2 cellular contexts compared by ENCODE assay signal in the genomic region with DNA sequence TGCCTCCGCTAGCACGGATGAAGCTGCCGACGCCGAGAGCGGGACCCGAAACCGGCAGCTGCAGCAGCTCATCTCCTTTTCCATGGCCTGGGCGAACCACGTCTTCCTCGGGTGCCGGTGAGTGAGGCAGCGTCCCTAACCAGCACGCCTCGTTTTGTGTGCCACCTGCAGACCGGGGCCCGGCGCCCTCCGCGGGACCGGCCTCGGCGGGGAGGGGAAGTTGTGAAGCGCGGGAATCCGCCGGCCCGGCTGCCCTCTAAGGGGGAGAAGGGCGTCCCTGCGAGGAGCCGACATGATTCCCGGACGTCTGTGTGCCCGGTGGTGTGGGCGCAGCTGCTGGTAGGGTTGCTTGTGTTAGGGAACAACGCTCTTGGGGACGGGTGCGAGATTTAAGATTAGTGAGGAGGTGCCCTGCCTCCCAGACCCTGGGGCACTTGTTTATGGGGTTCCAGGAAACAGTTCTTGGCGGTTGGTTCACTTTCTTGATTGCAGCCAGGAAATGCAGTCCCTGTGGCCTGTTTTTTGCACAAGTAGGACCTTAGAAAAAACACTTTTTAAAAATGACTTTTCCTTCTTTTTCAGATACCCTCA.
TF ChIP-seq lines count a peak whose summit lies in the region.

No MANE protein-coding gene starts in this region.

TF ChIP-seq in HCT116, 20 proteins besides CTCF, POLR2A, EP300 and RAD21:
- TF ChIP-seq ZFX (IDR thresholded peaks at IDR 0.05) (peak; percentile 68), SRF (IDR thresholded peaks at IDR 0.05; ENCODE audit: low read depth) (no peak)

TF ChIP-seq in K562, 482 proteins besides CTCF, POLR2A, EP300 and RAD21 (continued from another document and continues in another):
- TF ChIP-seq ZNF121 (CRISPR knock-in tag; conservative IDR thresholded peaks at IDR 0.05) (no peak), CBX2 (IDR thresholded peaks at IDR 0.05; ENCODE audit: insufficient read depth, low read length, poor library complexity, severe bottlenecking) (no peak), MAZ (CRISPR knock-in tag; conservative IDR thresholded peaks at IDR 0.05 in 1 of 2, IDR thresholded peaks at IDR 0.05 in 1 of 2) (peak in 1 of 2 experiments; percentile 15; a peak in 1 of 4 replicates), POU5F1 (IDR thresholded peaks at IDR 0.05; ENCODE audit: borderline replicate concordance, low read depth, low read length, partially characterized antibody) (no peak), LCOR (CRISPR knock-in tag; IDR thresholded peaks at IDR 0.05) (0 out of 2 replicates have a peak, but pooled peaks have one; percentile 26), GATA2 (CRISPR knock-in tag; IDR thresholded peaks at IDR 0.05) (0 out of 2 replicates have a peak, but pooled peaks have one; percentile 46), ZNF212 (CRISPR knock-in tag; IDR thresholded peaks at IDR 0.05) (no peak), ZBTB1 (CRISPR knock-in tag; IDR thresholded peaks at IDR 0.05; ENCODE audit: borderline replicate concordance, low read depth) (no peak), ZNF134 (CRISPR knock-in tag; conservative IDR thresholded peaks at IDR 0.05) (no peak), ADNP (tag; IDR thresholded peaks at IDR 0.05) (no peak), XRCC3 (IDR thresholded peaks at IDR 0.05) (no peak), RBFOX2 (IDR thresholded peaks at IDR 0.05; ENCODE audit: low read depth, low read length) (no peak), ETV5 (CRISPR knock-in tag; IDR thresholded peaks at IDR 0.05; ENCODE audit: low read depth) (peak; percentile 69; the same call in 1 of the 2 replicates), ZNF41 (CRISPR knock-in tag; conservative IDR thresholded peaks at IDR 0.05) (no peak), BRD9 (IDR thresholded peaks at IDR 0.05; ENCODE audit: low read depth, partially characterized antibody) (no peak), ARID1B (IDR thresholded peaks at IDR 0.05) (no peak), MTF1 (CRISPR knock-in tag; IDR thresholded peaks at IDR 0.05; ENCODE audit: borderline replicate concordance) (no peak), TCF3 (CRISPR knock-in tag; IDR thresholded peaks at IDR 0.05) (0 out of 2 replicates have a peak, but pooled peaks have one; percentile 4), KDM1A (IDR thresholded peaks at IDR 0.05) (no peak), KLF10 (CRISPR knock-in tag; IDR thresholded peaks at IDR 0.05) (no peak), HLTF (IDR thresholded peaks at IDR 0.05) (no peak)
- TF ChIP-seq, protein P1, sequence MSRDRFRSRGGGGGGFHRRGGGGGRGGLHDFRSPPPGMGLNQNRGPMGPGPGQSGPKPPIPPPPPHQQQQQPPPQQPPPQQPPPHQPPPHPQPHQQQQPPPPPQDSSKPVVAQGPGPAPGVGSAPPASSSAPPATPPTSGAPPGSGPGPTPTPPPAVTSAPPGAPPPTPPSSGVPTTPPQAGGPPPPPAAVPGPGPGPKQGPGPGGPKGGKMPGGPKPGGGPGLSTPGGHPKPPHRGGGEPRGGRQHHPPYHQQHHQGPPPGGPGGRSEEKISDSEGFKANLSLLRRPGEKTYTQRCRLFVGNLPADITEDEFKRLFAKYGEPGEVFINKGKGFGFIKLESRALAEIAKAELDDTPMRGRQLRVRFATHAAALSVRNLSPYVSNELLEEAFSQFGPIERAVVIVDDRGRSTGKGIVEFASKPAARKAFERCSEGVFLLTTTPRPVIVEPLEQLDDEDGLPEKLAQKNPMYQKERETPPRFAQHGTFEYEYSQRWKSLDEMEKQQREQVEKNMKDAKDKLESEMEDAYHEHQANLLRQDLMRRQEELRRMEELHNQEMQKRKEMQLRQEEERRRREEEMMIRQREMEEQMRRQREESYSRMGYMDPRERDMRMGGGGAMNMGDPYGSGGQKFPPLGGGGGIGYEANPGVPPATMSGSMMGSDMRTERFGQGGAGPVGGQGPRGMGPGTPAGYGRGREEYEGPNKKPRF (IDR thresholded peaks at IDR 0.05; ENCODE audit: low read depth, low read length), result no peak
- TF ChIP-seq, protein P2, sequence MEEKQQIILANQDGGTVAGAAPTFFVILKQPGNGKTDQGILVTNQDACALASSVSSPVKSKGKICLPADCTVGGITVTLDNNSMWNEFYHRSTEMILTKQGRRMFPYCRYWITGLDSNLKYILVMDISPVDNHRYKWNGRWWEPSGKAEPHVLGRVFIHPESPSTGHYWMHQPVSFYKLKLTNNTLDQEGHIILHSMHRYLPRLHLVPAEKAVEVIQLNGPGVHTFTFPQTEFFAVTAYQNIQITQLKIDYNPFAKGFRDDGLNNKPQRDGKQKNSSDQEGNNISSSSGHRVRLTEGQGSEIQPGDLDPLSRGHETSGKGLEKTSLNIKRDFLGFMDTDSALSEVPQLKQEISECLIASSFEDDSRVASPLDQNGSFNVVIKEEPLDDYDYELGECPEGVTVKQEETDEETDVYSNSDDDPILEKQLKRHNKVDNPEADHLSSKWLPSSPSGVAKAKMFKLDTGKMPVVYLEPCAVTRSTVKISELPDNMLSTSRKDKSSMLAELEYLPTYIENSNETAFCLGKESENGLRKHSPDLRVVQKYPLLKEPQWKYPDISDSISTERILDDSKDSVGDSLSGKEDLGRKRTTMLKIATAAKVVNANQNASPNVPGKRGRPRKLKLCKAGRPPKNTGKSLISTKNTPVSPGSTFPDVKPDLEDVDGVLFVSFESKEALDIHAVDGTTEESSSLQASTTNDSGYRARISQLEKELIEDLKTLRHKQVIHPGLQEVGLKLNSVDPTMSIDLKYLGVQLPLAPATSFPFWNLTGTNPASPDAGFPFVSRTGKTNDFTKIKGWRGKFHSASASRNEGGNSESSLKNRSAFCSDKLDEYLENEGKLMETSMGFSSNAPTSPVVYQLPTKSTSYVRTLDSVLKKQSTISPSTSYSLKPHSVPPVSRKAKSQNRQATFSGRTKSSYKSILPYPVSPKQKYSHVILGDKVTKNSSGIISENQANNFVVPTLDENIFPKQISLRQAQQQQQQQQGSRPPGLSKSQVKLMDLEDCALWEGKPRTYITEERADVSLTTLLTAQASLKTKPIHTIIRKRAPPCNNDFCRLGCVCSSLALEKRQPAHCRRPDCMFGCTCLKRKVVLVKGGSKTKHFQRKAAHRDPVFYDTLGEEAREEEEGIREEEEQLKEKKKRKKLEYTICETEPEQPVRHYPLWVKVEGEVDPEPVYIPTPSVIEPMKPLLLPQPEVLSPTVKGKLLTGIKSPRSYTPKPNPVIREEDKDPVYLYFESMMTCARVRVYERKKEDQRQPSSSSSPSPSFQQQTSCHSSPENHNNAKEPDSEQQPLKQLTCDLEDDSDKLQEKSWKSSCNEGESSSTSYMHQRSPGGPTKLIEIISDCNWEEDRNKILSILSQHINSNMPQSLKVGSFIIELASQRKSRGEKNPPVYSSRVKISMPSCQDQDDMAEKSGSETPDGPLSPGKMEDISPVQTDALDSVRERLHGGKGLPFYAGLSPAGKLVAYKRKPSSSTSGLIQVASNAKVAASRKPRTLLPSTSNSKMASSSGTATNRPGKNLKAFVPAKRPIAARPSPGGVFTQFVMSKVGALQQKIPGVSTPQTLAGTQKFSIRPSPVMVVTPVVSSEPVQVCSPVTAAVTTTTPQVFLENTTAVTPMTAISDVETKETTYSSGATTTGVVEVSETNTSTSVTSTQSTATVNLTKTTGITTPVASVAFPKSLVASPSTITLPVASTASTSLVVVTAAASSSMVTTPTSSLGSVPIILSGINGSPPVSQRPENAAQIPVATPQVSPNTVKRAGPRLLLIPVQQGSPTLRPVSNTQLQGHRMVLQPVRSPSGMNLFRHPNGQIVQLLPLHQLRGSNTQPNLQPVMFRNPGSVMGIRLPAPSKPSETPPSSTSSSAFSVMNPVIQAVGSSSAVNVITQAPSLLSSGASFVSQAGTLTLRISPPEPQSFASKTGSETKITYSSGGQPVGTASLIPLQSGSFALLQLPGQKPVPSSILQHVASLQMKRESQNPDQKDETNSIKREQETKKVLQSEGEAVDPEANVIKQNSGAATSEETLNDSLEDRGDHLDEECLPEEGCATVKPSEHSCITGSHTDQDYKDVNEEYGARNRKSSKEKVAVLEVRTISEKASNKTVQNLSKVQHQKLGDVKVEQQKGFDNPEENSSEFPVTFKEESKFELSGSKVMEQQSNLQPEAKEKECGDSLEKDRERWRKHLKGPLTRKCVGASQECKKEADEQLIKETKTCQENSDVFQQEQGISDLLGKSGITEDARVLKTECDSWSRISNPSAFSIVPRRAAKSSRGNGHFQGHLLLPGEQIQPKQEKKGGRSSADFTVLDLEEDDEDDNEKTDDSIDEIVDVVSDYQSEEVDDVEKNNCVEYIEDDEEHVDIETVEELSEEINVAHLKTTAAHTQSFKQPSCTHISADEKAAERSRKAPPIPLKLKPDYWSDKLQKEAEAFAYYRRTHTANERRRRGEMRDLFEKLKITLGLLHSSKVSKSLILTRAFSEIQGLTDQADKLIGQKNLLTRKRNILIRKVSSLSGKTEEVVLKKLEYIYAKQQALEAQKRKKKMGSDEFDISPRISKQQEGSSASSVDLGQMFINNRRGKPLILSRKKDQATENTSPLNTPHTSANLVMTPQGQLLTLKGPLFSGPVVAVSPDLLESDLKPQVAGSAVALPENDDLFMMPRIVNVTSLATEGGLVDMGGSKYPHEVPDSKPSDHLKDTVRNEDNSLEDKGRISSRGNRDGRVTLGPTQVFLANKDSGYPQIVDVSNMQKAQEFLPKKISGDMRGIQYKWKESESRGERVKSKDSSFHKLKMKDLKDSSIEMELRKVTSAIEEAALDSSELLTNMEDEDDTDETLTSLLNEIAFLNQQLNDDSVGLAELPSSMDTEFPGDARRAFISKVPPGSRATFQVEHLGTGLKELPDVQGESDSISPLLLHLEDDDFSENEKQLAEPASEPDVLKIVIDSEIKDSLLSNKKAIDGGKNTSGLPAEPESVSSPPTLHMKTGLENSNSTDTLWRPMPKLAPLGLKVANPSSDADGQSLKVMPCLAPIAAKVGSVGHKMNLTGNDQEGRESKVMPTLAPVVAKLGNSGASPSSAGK (IDR thresholded peaks at IDR 0.05), result peak; percentile 58; the same call in 1 of the 2 replicates
- TF ChIP-seq, protein P3, sequence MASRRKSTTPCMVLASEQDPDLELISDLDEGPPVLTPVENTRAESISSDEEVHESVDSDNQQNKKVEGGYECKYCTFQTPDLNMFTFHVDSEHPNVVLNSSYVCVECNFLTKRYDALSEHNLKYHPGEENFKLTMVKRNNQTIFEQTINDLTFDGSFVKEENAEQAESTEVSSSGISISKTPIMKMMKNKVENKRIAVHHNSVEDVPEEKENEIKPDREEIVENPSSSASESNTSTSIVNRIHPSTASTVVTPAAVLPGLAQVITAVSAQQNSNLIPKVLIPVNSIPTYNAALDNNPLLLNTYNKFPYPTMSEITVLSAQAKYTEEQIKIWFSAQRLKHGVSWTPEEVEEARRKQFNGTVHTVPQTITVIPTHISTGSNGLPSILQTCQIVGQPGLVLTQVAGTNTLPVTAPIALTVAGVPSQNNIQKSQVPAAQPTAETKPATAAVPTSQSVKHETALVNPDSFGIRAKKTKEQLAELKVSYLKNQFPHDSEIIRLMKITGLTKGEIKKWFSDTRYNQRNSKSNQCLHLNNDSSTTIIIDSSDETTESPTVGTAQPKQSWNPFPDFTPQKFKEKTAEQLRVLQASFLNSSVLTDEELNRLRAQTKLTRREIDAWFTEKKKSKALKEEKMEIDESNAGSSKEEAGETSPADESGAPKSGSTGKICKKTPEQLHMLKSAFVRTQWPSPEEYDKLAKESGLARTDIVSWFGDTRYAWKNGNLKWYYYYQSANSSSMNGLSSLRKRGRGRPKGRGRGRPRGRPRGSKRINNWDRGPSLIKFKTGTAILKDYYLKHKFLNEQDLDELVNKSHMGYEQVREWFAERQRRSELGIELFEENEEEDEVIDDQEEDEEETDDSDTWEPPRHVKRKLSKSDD (conservative IDR thresholded peaks at IDR 0.05; ENCODE audit: low read length), result no peak
- TF ChIP-seq, protein P4, sequence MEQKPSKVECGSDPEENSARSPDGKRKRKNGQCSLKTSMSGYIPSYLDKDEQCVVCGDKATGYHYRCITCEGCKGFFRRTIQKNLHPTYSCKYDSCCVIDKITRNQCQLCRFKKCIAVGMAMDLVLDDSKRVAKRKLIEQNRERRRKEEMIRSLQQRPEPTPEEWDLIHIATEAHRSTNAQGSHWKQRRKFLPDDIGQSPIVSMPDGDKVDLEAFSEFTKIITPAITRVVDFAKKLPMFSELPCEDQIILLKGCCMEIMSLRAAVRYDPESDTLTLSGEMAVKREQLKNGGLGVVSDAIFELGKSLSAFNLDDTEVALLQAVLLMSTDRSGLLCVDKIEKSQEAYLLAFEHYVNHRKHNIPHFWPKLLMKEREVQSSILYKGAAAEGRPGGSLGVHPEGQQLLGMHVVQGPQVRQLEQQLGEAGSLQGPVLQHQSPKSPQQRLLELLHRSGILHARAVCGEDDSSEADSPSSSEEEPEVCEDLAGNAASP (IDR thresholded peaks at IDR 0.05), result no peak
- TF ChIP-seq, protein P5, sequence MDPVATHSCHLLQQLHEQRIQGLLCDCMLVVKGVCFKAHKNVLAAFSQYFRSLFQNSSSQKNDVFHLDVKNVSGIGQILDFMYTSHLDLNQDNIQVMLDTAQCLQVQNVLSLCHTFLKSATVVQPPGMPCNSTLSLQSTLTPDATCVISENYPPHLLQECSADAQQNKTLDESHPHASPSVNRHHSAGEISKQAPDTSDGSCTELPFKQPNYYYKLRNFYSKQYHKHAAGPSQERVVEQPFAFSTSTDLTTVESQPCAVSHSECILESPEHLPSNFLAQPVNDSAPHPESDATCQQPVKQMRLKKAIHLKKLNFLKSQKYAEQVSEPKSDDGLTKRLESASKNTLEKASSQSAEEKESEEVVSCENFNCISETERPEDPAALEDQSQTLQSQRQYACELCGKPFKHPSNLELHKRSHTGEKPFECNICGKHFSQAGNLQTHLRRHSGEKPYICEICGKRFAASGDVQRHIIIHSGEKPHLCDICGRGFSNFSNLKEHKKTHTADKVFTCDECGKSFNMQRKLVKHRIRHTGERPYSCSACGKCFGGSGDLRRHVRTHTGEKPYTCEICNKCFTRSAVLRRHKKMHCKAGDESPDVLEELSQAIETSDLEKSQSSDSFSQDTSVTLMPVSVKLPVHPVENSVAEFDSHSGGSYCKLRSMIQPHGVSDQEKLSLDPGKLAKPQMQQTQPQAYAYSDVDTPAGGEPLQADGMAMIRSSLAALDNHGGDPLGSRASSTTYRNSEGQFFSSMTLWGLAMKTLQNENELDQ (CRISPR knock-in tag; IDR thresholded peaks at IDR 0.05; ENCODE audit: borderline replicate concordance), result 0 out of 2 replicates have a peak, but pooled peaks have one; percentile 12
- TF ChIP-seq, protein P6, sequence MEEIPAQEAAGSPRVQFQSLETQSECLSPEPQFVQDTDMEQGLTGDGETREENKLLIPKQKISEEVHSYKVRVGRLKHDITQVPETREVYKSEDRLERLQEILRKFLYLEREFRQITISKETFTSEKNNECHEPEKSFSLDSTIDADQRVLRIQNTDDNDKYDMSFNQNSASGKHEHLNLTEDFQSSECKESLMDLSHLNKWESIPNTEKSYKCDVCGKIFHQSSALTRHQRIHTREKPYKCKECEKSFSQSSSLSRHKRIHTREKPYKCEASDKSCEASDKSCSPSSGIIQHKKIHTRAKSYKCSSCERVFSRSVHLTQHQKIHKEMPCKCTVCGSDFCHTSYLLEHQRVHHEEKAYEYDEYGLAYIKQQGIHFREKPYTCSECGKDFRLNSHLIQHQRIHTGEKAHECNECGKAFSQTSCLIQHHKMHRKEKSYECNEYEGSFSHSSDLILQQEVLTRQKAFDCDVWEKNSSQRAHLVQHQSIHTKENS (CRISPR knock-in tag; IDR thresholded peaks at IDR 0.05), result no peak
- TF ChIP-seq, protein P7, sequence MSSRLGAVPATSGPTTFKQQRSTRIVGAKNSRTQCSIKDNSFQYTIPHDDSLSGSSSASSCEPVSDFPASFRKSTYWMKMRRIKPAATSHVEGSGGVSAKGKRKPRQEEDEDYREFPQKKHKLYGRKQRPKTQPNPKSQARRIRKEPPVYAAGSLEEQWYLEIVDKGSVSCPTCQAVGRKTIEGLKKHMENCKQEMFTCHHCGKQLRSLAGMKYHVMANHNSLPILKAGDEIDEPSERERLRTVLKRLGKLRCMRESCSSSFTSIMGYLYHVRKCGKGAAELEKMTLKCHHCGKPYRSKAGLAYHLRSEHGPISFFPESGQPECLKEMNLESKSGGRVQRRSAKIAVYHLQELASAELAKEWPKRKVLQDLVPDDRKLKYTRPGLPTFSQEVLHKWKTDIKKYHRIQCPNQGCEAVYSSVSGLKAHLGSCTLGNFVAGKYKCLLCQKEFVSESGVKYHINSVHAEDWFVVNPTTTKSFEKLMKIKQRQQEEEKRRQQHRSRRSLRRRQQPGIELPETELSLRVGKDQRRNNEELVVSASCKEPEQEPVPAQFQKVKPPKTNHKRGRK (tag; IDR thresholded peaks at IDR 0.05), result no peak
